In the genomic region with DNA sequence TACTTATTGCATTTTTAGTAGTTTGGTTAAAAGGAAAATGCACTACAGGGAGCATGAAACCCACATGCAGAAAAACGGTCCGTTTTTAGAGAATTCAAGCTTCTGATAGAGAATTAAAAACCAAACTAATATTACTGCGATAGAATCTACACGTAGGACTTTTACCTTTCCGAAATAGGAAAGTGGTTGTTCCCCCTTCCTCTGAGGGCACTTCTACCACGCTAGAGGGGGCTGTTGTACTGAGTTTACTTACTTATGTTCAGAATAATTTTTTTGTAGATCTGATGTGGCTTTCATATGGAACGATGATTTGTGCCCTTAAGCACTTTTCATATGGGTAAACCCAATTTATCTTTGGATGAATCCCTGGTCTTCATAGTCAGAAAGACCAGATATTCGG, we compare ENCODE assay signal across 8 cellular contexts.
DNase-seq lines count a peak whose midpoint lies in the region; ATAC-seq, FAIRE-seq and TF ChIP-seq lines count a peak whose summit lies in the region.

No MANE protein-coding gene starts in this region.

- H3K36me3 Mint-ChIP-seq in effector memory CD8-positive, alpha-beta T cell (ENCODE audit: insufficient read depth) = peaks cover 3% of the 10 kb centered on the region
- no peaks in the 10 kb centered on the region for H3K36me3 Mint-ChIP-seq in naive B cell

- H3K4me1 Mint-ChIP-seq in effector memory CD8-positive, alpha-beta T cell (ENCODE audit: low read depth in 2 of 2) = no peaks in the 10 kb centered on the region
- H3K4me1 Mint-ChIP-seq in naive B cell = no peaks in the 10 kb centered on the region

- no peak overlapping the region for H3K27ac Mint-ChIP-seq in effector memory CD8-positive, alpha-beta T cell
- peak overlapping the region in 1 of 6 donors; percentile 7 for H3K27ac Mint-ChIP-seq in naive B cell

- DNase-seq in AG04450 (ENCODE audit: low read depth, low spot score) (peak; percentile 43), NCI-H2081 treated with DMSO at 0.1 percent for 48 hours (lab: John Stamatoyannopoulos, UW) (peak; percentile 22), naive B cell (peak; percentile 5), urothelium cell line (ENCODE audit: low spot score) (peak; percentile 22)
- peak; percentile 30 to 47 (median 43) for DNase-seq in effector memory CD8-positive, alpha-beta T cell

- FAIRE-seq in urothelium cell line (lab: Jason Lieb, UNC) = no peak

- no peaks in the 10 kb centered on the region for H3K9me3 Mint-ChIP-seq in effector memory CD8-positive, alpha-beta T cell
- peaks cover 0 to 3% (median 0%) of the 10 kb centered on the region in 7 donors for H3K9me3 Mint-ChIP-seq in naive B cell

- no peaks in the 10 kb centered on the region for H3K9me3 ChIP-seq in AG04450 (ENCODE audit: control insufficient read depth, insufficient read depth, low read length)

- H3K27ac ChIP-seq in AG04450 (ENCODE audit: low read depth, low read length) (no peak overlapping the region), VCaP (no peak overlapping the region)

- H3K27me3 Mint-ChIP-seq in effector memory CD8-positive, alpha-beta T cell = peaks cover 17 to 33% of the 10 kb centered on the region in 2 donors
- H3K27me3 Mint-ChIP-seq in naive B cell = peaks cover 0 to 21% (median 13%) of the 10 kb centered on the region in 3 donors

- peak; percentile 87 for TF ChIP-seq CTCF in AG04450 (IDR thresholded peaks at IDR 0.05; ENCODE audit: low read depth, low read length)
- peak; percentile 81 for TF ChIP-seq CTCF in VCaP (conservative IDR thresholded peaks at IDR 0.05)

- no peak overlapping the region for H3K4me3 Mint-ChIP-seq in effector memory CD8-positive, alpha-beta T cell
- H3K4me3 Mint-ChIP-seq in naive B cell = no peak overlapping the region

- peaks cover 2% of the 10 kb centered on the region for H3K27me3 ChIP-seq in AG04450 (ENCODE audit: control insufficient read depth, insufficient read depth, low read length)

- POLR2A ChIA-PET in AG04450 (lab: Yijun Ruan, JAX) = no interaction called here

- CTCF ChIA-PET in AG04450 (lab: Charles Lee) = interaction anchor here (0.6 to 8.2 kb wide), 54 partner anchors 9 to 846 kb away, joined by 3 to 102 read pairs (median 5); a partner anchor contains a TSS

- H3K4me3 ChIP-seq in AG04450 (ENCODE audit: low read depth, low read length) = no peak overlapping the region

- ATAC-seq in GM18502 (IDR thresholded peaks at IDR 0.05; ENCODE audit: poor library complexity, unreplicated experiment) (peak; percentile 37), naive B cell (ENCODE audit: low read depth in 2 of 2) (no peak), HG03196 (IDR thresholded peaks at IDR 0.05; ENCODE audit: unreplicated experiment) (no peak)
- ATAC-seq in effector memory CD8-positive, alpha-beta T cell (replicated peaks) = peak; percentile 60

Comparison
In these comparisons a context has a peak if more than half of its experiments do, and no peak if none do; other contexts are left out.
1. ATAC-seq: peak in GM18502 (single experiment) and effector memory CD8-positive, alpha-beta T cell (single experiment); none in naive B cell (0 of 2) and HG03196 (single experiment).
2. Peak in every context shown above with its lines, with median percentiles within 50 percentile points of each other: DNase-seq.